29 cellular contexts compared by ENCODE assay signal in genomic region chr9:37543468-37543867, GRCh38.
"Had no signal": no experiment of that assay in that cellular context is flagged by ENCODE, and none has a peak within 500 bp of the region (broad histone marks: within the 10 kb centered on the region; RNA-seq: fewer than 3 reads in every experiment).

No MANE protein-coding gene starts in this region.

- H3K4me3 ChIP-seq: psoas muscle, right lobe of liver, sigmoid colon, stomach, thoracic aorta, thyroid gland, tibial nerve, upper lobe of left lung, vagina had no signal

- H3K27me3 ChIP-seq: neutrophil, right lobe of liver, sigmoid colon, stomach, thyroid gland, tibial nerve, upper lobe of left lung, vagina had no signal

- H3K27ac ChIP-seq: neutrophil, parathyroid adenoma, psoas muscle, right lobe of liver, sigmoid colon, stomach, thoracic aorta, tibial nerve, upper lobe of left lung, vagina had no signal

- H3K9me3 ChIP-seq: neutrophil, psoas muscle, right lobe of liver, sigmoid colon, stomach, thoracic aorta, thyroid gland, tibial nerve, upper lobe of left lung, vagina had no signal

- DNase-seq: naive thymus-derived CD4-positive, alpha-beta T cell; natural killer cell; nucleus accumbens; posterior cingulate gyrus; psoas muscle; right cardiac atrium; right lobe of liver; sigmoid colon; small intestine; stimulated activated CD4-positive, alpha-beta T cell treated with anti-CD3 and anti-CD28 coated beads, Interleukin-12 subunit alpha, Interleukin-12 subunit beta, amount 100 ng/mL, for 4 hours; stimulated activated CD4-positive, alpha-beta T cell treated with anti-CD3 and anti-CD28 coated beads, Interleukin-1b, Interleukin-23, amount 100 ng/mL, for 48 hours; stimulated activated CD4-positive, alpha-beta T cell treated with anti-CD3 and anti-CD28 coated beads, Interleukin-4, amount 100 ng/mL, for 1 hour; stimulated activated CD4-positive, alpha-beta T cell treated with anti-CD3 and anti-CD28 coated beads, Interleukin-4, amount 100 ng/mL, for 4 hours; stimulated activated CD8-positive, alpha-beta memory T cell treated with anti-CD3 and anti-CD28 coated beads, Interleukin-4, amount 100 ng/mL, for 48 hours; stimulated activated naive B cell treated with anti-CD40 and anti-IgM and Interleukin-4, amounts not matched to agents 10 μg/mL and 1 μg/mL and 100 μg/mL, for 72 hours; stimulated activated naive CD4-positive, alpha-beta T cell treated with Interleukin-2 at 50 U/mL for 16 hours; stomach; thyroid gland; trophoblast cell; upper lobe of left lung had no signal

- H3K27me3 Mint-ChIP-seq: naive thymus-derived CD4-positive, alpha-beta T cell; progenitor cell of endocrine pancreas; stimulated activated naive B cell treated with anti-CD40 and anti-IgM and Interleukin-4, amounts not matched to agents 10 μg/mL and 1 μg/mL and 100 μg/mL, for 72 hours; stimulated activated naive CD8-positive, alpha-beta T cell treated with anti-CD3 and anti-CD28 coated beads, Interleukin-15, Interleukin-2, amounts not matched to agents 100 ng/mL and 50 ng/mL, for 24 hours had no signal

- H3K4me1 ChIP-seq: parathyroid adenoma, right lobe of liver, sigmoid colon, tibial nerve, upper lobe of left lung had no signal

- ATAC-seq: naive thymus-derived CD4-positive, alpha-beta T cell; natural killer cell; psoas muscle; right cardiac atrium; right lobe of liver had no signal

- H3K4me3 Mint-ChIP-seq: naive thymus-derived CD4-positive, alpha-beta T cell; natural killer cell; nephron; neural crest cell; stimulated activated naive B cell treated with anti-CD40 and anti-IgM and Interleukin-4, amounts not matched to agents 10 μg/mL and 1 μg/mL and 100 μg/mL, for 72 hours; stimulated activated naive CD8-positive, alpha-beta T cell treated with anti-CD3 and anti-CD28 coated beads, Interleukin-15, Interleukin-2, amounts not matched to agents 100 ng/mL and 50 ng/mL, for 24 hours had no signal

- H3K4me1 Mint-ChIP-seq: naive thymus-derived CD4-positive, alpha-beta T cell; natural killer cell; nephron; neural crest cell had no signal

- H3K9me3 Mint-ChIP-seq: naive thymus-derived CD4-positive, alpha-beta T cell; natural killer cell; nephron; stimulated activated naive B cell treated with anti-CD40 and anti-IgM and Interleukin-4, amounts not matched to agents 10 μg/mL and 1 μg/mL and 100 μg/mL, for 72 hours; stimulated activated naive CD8-positive, alpha-beta T cell treated with anti-CD3 and anti-CD28 coated beads, Interleukin-15, Interleukin-2, amounts not matched to agents 100 ng/mL and 50 ng/mL, for 24 hours had no signal

- H3K36me3 ChIP-seq: neutrophil, thyroid gland, vagina had no signal

- H3K27ac Mint-ChIP-seq: naive thymus-derived CD4-positive, alpha-beta T cell; natural killer cell; nephron; progenitor cell of endocrine pancreas; stimulated activated naive CD8-positive, alpha-beta T cell treated with anti-CD3 and anti-CD28 coated beads, Interleukin-15, Interleukin-2, amounts not matched to agents 100 ng/mL and 50 ng/mL, for 24 hours had no signal

- H3K36me3 Mint-ChIP-seq: natural killer cell had no signal
